In the genomic region with DNA sequence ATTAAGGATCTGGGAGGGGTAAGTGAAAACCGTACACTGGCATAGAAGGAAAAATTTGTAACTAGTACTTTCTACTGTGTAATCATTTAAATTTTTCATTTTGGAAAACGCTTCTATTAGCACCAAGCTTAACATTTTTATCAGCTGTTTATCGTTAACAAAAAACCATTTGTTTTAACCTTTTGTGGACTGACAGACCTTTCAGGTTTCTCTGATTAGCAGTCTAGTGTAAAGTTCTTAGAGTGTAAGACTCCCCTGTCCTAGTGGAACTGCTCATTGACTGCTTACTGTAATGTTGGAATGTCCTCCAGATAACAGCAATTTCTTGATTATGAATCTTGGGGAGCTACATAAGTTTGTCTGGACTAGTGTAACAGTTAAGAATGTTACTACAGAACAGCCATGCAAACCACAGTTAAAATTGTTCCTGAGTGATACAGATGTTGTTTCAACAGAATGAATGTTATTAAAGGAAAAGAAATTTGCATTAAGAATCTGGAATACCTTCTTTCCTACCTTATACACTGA, we compare ENCODE assay signal across 1 cellular context.
TF ChIP-seq lines count a peak whose summit lies in the region.

No MANE protein-coding gene starts in this region.

TF ChIP-seq in endothelial cell of umbilical vein, 7 proteins besides CTCF, POLR2A, EP300 and RAD21:
- TF ChIP-seq JUN (IDR thresholded peaks at IDR 0.05; ENCODE audit: borderline replicate concordance, insufficient read depth, insufficient read length, low read depth) = no peak
- TF ChIP-seq EZH2 (IDR thresholded peaks at IDR 0.05; ENCODE audit: borderline replicate concordance, low read depth, low read length, severe bottlenecking) = no peak
- TF ChIP-seq MYC (IDR thresholded peaks at IDR 0.05; ENCODE audit: low read depth, low read length) = no peak
- no peak for TF ChIP-seq POLR2AphosphoS5 (IDR thresholded peaks at IDR 0.05; ENCODE audit: insufficient read depth, low read depth, low read length)
TF ChIP-seq in endothelial cell of umbilical vein: peak in this region for 0.
